Comparison of ENCODE assay signal across 7 cellular contexts in genomic region chr12:67943295-67943892, GRCh38. TPM values are rescaled to one million over a fixed set of nuclear protein-coding genes. Genes with fewer than 3 reads are reported as not detected.
DNase-seq lines count a peak whose midpoint lies in the region; ATAC-seq and TF ChIP-seq lines count a peak whose summit lies in the region.

No MANE protein-coding gene starts in this region.

- CTCF ChIA-PET in activated B cell treated with CpG ODN at 0.5 μM for 24 hours (lab: Charles Lee): interaction anchor here (0.6 to 7.0 kb wide), 26 partner anchors 8 to 917 kb away, joined by 3 to 219 read pairs (median 4); partner anchors contain the start of gene DYRK2

- H3K4me3 ChIP-seq in choroid plexus epithelial cell (ENCODE audit: low read depth, low read length): no peak overlapping the region
- no peak overlapping the region for H3K4me3 ChIP-seq in right lobe of liver

- WGBS in right lobe of liver (ENCODE audit: insufficient coverage, low coverage, low lambda C conversion rate, missing lambda C conversion rate): 19% methylated on average over 5 of the region's 5 CpGs

- H3K4me1 ChIP-seq in right lobe of liver: no peaks in the 10 kb centered on the region

- no peak overlapping the region for H3K27ac Mint-ChIP-seq in activated B cell treated with CpG ODN at 0.5 μM for 24 hours

- no peaks in the 10 kb centered on the region for H3K9me3 Mint-ChIP-seq in activated B cell treated with CpG ODN at 0.5 μM for 24 hours

- no peak for TF ChIP-seq POLR2A in right lobe of liver (IDR thresholded peaks at IDR 0.05)

- no peaks in the 10 kb centered on the region for H3K36me3 Mint-ChIP-seq in activated B cell treated with CpG ODN at 0.5 μM for 24 hours (ENCODE audit: low read depth)

- intact Hi-C loops in activated B cell treated with CpG ODN at 0.5 μM for 24 hours (cut with micrococcal nuclease): loop anchor here (1.0 to 5.0 kb wide), 6 partner anchors 186 to 782 kb away; no protein-coding TSS in a partner anchor
- intact Hi-C loops in right lobe of liver (cut with DNase I): loop anchor here (10.0 kb wide), 1 partner anchor 589 kb away; no protein-coding TSS in a partner anchor

- no peak overlapping the region for H3K4me3 Mint-ChIP-seq in activated B cell treated with CpG ODN at 0.5 μM for 24 hours

- DNase-seq in NCI-H2171 treated with DMSO at 0.1 percent for 48 hours (lab: John Stamatoyannopoulos, UW): peak; percentile 93
- DNase-seq in activated B cell treated with CpG ODN at 0.5 μM for 24 hours: no peak
- DNase-seq in choroid plexus epithelial cell (ENCODE audit: low read depth): peak; percentile 86
- peak in 1 of 3 donors; percentile 58 for DNase-seq in right lobe of liver
- DNase-seq in stimulated activated CD8-positive, alpha-beta memory T cell treated with anti-CD3 and anti-CD28 coated beads, Interleukin-15, amount 100 ng/mL, for 24 hours (ENCODE audit: low read depth): peak; percentile 12

- ATAC-seq in HG02852 (IDR thresholded peaks at IDR 0.05; ENCODE audit: unreplicated experiment) (peak; percentile 79), activated B cell treated with CpG ODN at 0.5 μM for 24 hours (ENCODE audit: low read depth) (peak; percentile 67), right lobe of liver (peak; percentile 87 to 95 (median 91))

- H3K9me3 ChIP-seq in right lobe of liver: no peaks in the 10 kb centered on the region

- POLR2A ChIA-PET in activated B cell treated with CpG ODN at 0.5 μM for 24 hours (lab: Charles Lee): interaction anchor here (0.7 to 0.8 kb wide), 2 partner anchors 295 to 587 kb away, joined by 4 to 13 read pairs; partner anchors contain the start of gene DYRK2

- H3K36me3 ChIP-seq in right lobe of liver: no peaks in the 10 kb centered on the region

- no peak overlapping the region for H3K27ac ChIP-seq in right lobe of liver

- peak; percentile 55 for TF ChIP-seq CTCF in GM12874 (IDR thresholded peaks at IDR 0.05; ENCODE audit: insufficient read depth, low read depth, low read length)
- TF ChIP-seq CTCF in activated B cell treated with CpG ODN at 0.5 μM for 24 hours (IDR thresholded peaks at IDR 0.05): no peak
- peak; percentile 70 for TF ChIP-seq CTCF in choroid plexus epithelial cell (conservative IDR thresholded peaks at IDR 0.05; ENCODE audit: low read depth, low read length)
- peak; percentile 67 to 79 (median 71) for TF ChIP-seq CTCF in right lobe of liver (IDR thresholded peaks at IDR 0.05)

- peaks cover 3% of the 10 kb centered on the region for H3K27me3 Mint-ChIP-seq in activated B cell treated with CpG ODN at 0.5 μM for 24 hours

- H3K4me1 Mint-ChIP-seq in activated B cell treated with CpG ODN at 0.5 μM for 24 hours: peaks cover 2% of the 10 kb centered on the region

- no peaks in the 10 kb centered on the region for H3K27me3 ChIP-seq in right lobe of liver

RNA-seq across cellular contexts. Expression of gene IFNG-AS1, which starts 45.9 kb away (rescaled TPM):
- 2.0 and 3.2 TPM in 2 replicates for total RNA-seq in activated B cell treated with CpG ODN at 0.5 μM for 24 hours
- total RNA-seq in right lobe of liver: under 1 TPM in 1 of 6 experiments, not detected in 5; 0.24 TPM
